In the genomic region with DNA sequence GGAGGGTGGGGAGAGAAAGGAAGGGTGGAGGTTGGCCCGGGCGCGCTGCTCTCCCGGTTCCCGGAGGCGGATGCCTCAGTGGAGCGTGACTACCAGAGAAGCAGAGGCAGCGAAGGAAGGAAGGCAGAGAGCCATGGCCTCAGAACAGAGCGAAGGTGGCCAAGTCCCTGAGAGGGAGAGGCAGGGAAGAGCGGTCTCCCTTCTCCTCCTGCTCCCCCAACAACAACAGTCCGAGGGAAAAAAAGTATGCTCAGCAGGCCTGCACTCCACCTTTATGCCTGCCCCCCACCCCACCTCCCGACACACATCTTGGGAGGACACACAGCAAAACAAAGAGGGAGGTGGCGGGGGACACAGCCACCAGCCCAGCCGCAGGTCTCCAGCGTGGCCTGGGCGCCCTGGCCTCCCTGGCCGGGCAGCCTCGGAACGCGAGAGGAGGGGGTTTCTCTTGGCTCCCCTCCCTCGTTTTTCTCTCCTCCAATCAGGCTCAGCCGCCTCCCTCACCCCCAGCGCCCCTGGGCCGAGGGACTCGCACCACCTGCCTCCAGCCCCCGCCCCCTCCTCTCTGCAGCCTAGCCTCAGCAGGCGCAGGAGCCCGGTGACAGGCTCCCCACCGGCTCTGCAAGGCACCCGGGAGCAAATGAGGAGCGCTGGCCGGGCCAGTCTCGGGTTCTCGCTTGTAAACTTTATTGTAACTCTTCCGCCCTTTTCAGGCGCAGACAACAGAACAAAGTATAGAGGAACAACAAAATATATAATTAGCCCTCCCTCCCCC, we compare ENCODE assay signal across 9 cellular contexts. TPM values are rescaled to one million over a fixed set of nuclear protein-coding genes. Genes with fewer than 3 reads are reported as not detected.
DNase-seq lines count a peak whose midpoint lies in the region; ATAC-seq, FAIRE-seq and TF ChIP-seq lines count a peak whose summit lies in the region.
"Had no signal": no experiment of that assay in that cellular context is flagged by ENCODE, and none has a peak within 500 bp of the region (broad histone marks: within the 10 kb centered on the region; RNA-seq: fewer than 3 reads in every experiment).

No MANE protein-coding gene starts in this region.

- dilution Hi-C loops in keratinocyte (cut with MboI; ENCODE audit: extremely low pct_ligation_motif_present, low sequenced_read_pairs) = no loop called here

- WGBS in right cardiac atrium = 4% methylated on average over 36 of the region's 36 CpGs

- H3K4me1 ChIP-seq in right cardiac atrium (ENCODE audit: control insufficient read depth, insufficient read depth, low read length) (no peaks in the 10 kb centered on the region), keratinocyte (ENCODE audit: control insufficient read depth, extremely low read depth, insufficient read depth, low read length) (peaks cover 8% of the 10 kb centered on the region), vagina (peaks cover 28% of the 10 kb centered on the region)

- no peak overlapping the region for H3K9ac ChIP-seq in keratinocyte (ENCODE audit: control insufficient read depth, extremely low read depth, insufficient read depth, low read length)

- H4K20me1 ChIP-seq in keratinocyte (ENCODE audit: control insufficient read depth, extremely low read depth, insufficient read depth, low read length) = no peaks in the 10 kb centered on the region

- H3K36me3 ChIP-seq in keratinocyte (ENCODE audit: control insufficient read depth in 2 of 2, extremely low read depth in 1 of 2, insufficient read depth in 2 of 2, low read length in 2 of 2) (no peaks in the 10 kb centered on the region), vagina (no peaks in the 10 kb centered on the region)

- peak overlapping the region; percentile 16 for H3K4me3 ChIP-seq in right cardiac atrium (ENCODE audit: low read length)
- peak overlapping the region in 1 of 3 experiments; percentile 51 for H3K4me3 ChIP-seq in keratinocyte (ENCODE audit: control insufficient read depth in 2 of 3, extremely low read depth in 1 of 3, insufficient read depth in 2 of 3, low read depth in 1 of 3, low read length in 3 of 3)
- H3K4me3 ChIP-seq in vagina = peak overlapping the region; percentile 42 to 60

- TF ChIP-seq CTCF in RWPE1 (conservative IDR thresholded peaks at IDR 0.05; ENCODE audit: low read depth) (no peak), keratinocyte (optimal IDR thresholded peaks at IDR 0.05 in 1 of 3, IDR thresholded peaks at IDR 0.05 in 1 of 3, conservative IDR thresholded peaks at IDR 0.05 in 1 of 3; ENCODE audit: extremely low read depth in 1 of 3, insufficient read depth in 2 of 3, low read length in 3 of 3) (no peak), vagina (IDR thresholded peaks at IDR 0.05) (no peak)

- H3K79me2 ChIP-seq in keratinocyte (ENCODE audit: control insufficient read depth, insufficient read depth, low read length) = no peaks in the 10 kb centered on the region

- no peak for ATAC-seq in right cardiac atrium
- ATAC-seq in left ventricle myocardium superior = no peak

- H3K4me2 ChIP-seq in keratinocyte (ENCODE audit: control insufficient read depth, extremely low read depth, insufficient read depth, low read depth, low read length) = peak overlapping the region; percentile 9

- peaks cover 2% of the 10 kb centered on the region for H3K9me1 ChIP-seq in keratinocyte (ENCODE audit: control insufficient read depth, extremely low read depth, insufficient read depth, low read length)

- H3K9me3 ChIP-seq in right cardiac atrium (ENCODE audit: control insufficient read depth, low read length) = no peaks in the 10 kb centered on the region
- no peaks in the 10 kb centered on the region for H3K9me3 ChIP-seq in keratinocyte (ENCODE audit: control insufficient read depth, low read depth, low read length)
- H3K9me3 ChIP-seq in vagina = no peaks in the 10 kb centered on the region

- no peaks in the 10 kb centered on the region for H3K27me3 ChIP-seq in right cardiac atrium (ENCODE audit: control insufficient read depth, insufficient read depth)
- peaks cover 90% of the 10 kb centered on the region for H3K27me3 ChIP-seq in keratinocyte (ENCODE audit: control insufficient read depth, extremely low read depth, insufficient read depth, low read length)
- H3K27me3 ChIP-seq in vagina = peaks cover 18% of the 10 kb centered on the region

- CTCF ChIA-PET in RWPE1 (lab: Yijun Ruan, JAX) = interaction anchor here (0.6 to 0.7 kb wide), 2 partner anchors 301 to 381 kb away, joined by 3 to 5 read pairs; no protein-coding TSS in a partner anchor

- intact Hi-C loops in right cardiac atrium (cut with DNase I) (loop anchor here in 2 of 4 donors (10.0 kb wide), 2 partner anchors 307 to 587 kb away; no protein-coding TSS in a partner anchor), left ventricle myocardium superior (cut with micrococcal nuclease) (no loop called here), vagina (cut with DNase I) (no loop called here)

- FAIRE-seq in keratinocyte (lab: Jason Lieb, UNC) = no peak
- FAIRE-seq: astrocyte had no signal

- POLR2A ChIA-PET in RWPE1 (lab: Yijun Ruan, JAX; ENCODE audit: low non-redundant PET) = no interaction called here

- DNase-seq in right cardiac atrium = no peak
- no peak for DNase-seq in left ventricle myocardium superior
- DNase-seq in RWPE1 (ENCODE audit: low spot score) = no peak
- no peak for DNase-seq in keratinocyte (ENCODE audit: low read depth, low spot score)
- no peak for DNase-seq in vagina (ENCODE audit: extremely low spot score in 2 of 2)
- no peak for DNase-seq in hepatic stellate cell (ENCODE audit: low spot score)
- DNase-seq in Kasumi-1 (lab: John Stamatoyannopoulos, UW) = no peak
- DNase-seq in activated CD4-positive, CD25-positive, alpha-beta regulatory T cell (lab: John Stamatoyannopoulos, UW) = no peak

- H3K27ac ChIP-seq in right cardiac atrium (ENCODE audit: low read length) (no peak overlapping the region), RWPE1 (peak overlapping the region; percentile 92), keratinocyte (ENCODE audit: control insufficient read depth, insufficient read depth, low read length) (no peak overlapping the region), vagina (peak overlapping the region; percentile 49)

- TF ChIP-seq POLR2A in vagina (IDR thresholded peaks at IDR 0.05) = no peak

- no peak overlapping the region for H2AFZ ChIP-seq in keratinocyte (ENCODE audit: control insufficient read depth, low read length)

RNA-seq across cellular contexts. Expression of a gene that starts 1.1 kb away (rescaled TPM):
- total RNA-seq in right cardiac atrium (under 1 TPM; 0.50 to 0.80 (median 0.59) TPM), left ventricle myocardium superior (0.30 TPM), vagina (3.2 TPM)
- polyA plus RNA-seq in right cardiac atrium (0.48 TPM), keratinocyte (0.68 to 1.2 TPM (median 1.0 TPM) in 3 replicates)
- polyA plus RNA-seq in keratinocyte (2011; ENCODE audit: low read depth) = 0.74 TPM
- 1.3 TPM in 2 replicates for polyA plus RNA-seq in keratinocyte (2011; cell fraction: cytosol; rRNA removed)
- polyA plus RNA-seq in keratinocyte (2011; cell fraction: nucleus; rRNA removed) = 0.47 and 0.53 TPM in 2 replicates
- 0.47 and 2.1 TPM in 2 replicates for polyA plus RNA-seq in keratinocyte (2012; ENCODE audit: low replicate concordance)
- polyA minus RNA-seq in keratinocyte = 0.32 to 0.33 TPM in 2 of 3 replicates, not detected in the other
- 2.3 TPM for polyA minus RNA-seq in keratinocyte (2011; cell fraction: cytosol; rRNA and poly(A)+ RNA removed)
- 0.53 TPM in 1 of 2 replicates, not detected in the other for polyA minus RNA-seq in keratinocyte (2011; cell fraction: nucleus; rRNA and poly(A)+ RNA removed)
- total RNA-seq: astrocyte had no signal

RNA-seq across cellular contexts. Expression of a gene that starts 3.2 kb away (rescaled TPM):
- total RNA-seq in right cardiac atrium (not detected), left ventricle myocardium superior (not detected), vagina (not detected)
- polyA plus RNA-seq in right cardiac atrium (not detected), keratinocyte (not detected in 3 replicates)
- polyA plus RNA-seq in keratinocyte (2011; ENCODE audit: low read depth) = not detected
- not detected in 2 replicates for polyA plus RNA-seq in keratinocyte (2011; cell fraction: cytosol; rRNA removed)
- polyA plus RNA-seq in keratinocyte (2011; cell fraction: nucleus; rRNA removed) = not detected in 2 replicates
- not detected in 2 replicates for polyA plus RNA-seq in keratinocyte (2012; ENCODE audit: low replicate concordance)
- polyA minus RNA-seq in keratinocyte = not detected in 3 replicates
- not detected for polyA minus RNA-seq in keratinocyte (2011; cell fraction: cytosol; rRNA and poly(A)+ RNA removed)
- polyA minus RNA-seq in keratinocyte (2011; cell fraction: nucleus; rRNA and poly(A)+ RNA removed) = not detected in 2 replicates
- total RNA-seq: astrocyte had no signal

RNA-seq across cellular contexts. Expression of a gene that starts 7.1 kb away (rescaled TPM):
- total RNA-seq in right cardiac atrium (1 to 10 TPM in 2 of 4 donors, under 1 TPM in 2; 0.74 to 1.8 (median 1.0) TPM), left ventricle myocardium superior (0.20 TPM), vagina (1.2 TPM)
- polyA plus RNA-seq in right cardiac atrium (1.1 TPM), keratinocyte (0.62 to 0.77 TPM (median 0.68 TPM) in 3 replicates)
- polyA plus RNA-seq in keratinocyte (2011; ENCODE audit: low read depth) = not detected
- 0.60 and 1.3 TPM in 2 replicates for polyA plus RNA-seq in keratinocyte (2011; cell fraction: cytosol; rRNA removed)
- 0.99 and 1.5 TPM in 2 replicates for polyA plus RNA-seq in keratinocyte (2011; cell fraction: nucleus; rRNA removed)
- 0.10 and 0.93 TPM in 2 replicates for polyA plus RNA-seq in keratinocyte (2012; ENCODE audit: low replicate concordance)
- 0.45 to 2.5 TPM (median 0.46 TPM) in 3 replicates for polyA minus RNA-seq in keratinocyte
- 1.3 TPM for polyA minus RNA-seq in keratinocyte (2011; cell fraction: cytosol; rRNA and poly(A)+ RNA removed)
- not detected in 2 replicates for polyA minus RNA-seq in keratinocyte (2011; cell fraction: nucleus; rRNA and poly(A)+ RNA removed)
- total RNA-seq: astrocyte had no signal

RNA-seq across cellular contexts. Expression of a gene that starts 14.3 kb away (rescaled TPM):
- total RNA-seq in right cardiac atrium = not detected
- 0.02 TPM for polyA plus RNA-seq in right cardiac atrium
- not detected for total RNA-seq in left ventricle myocardium superior
- polyA plus RNA-seq in keratinocyte = 0.03 TPM in 1 of 3 replicates, not detected in the others
- not detected for polyA plus RNA-seq in keratinocyte (2011; ENCODE audit: low read depth)
- polyA plus RNA-seq in keratinocyte (2011; cell fraction: cytosol; rRNA removed) = not detected in 2 replicates
- polyA plus RNA-seq in keratinocyte (2011; cell fraction: nucleus; rRNA removed) = 0.05 TPM in 1 of 2 replicates, not detected in the other
- not detected in 2 replicates for polyA plus RNA-seq in keratinocyte (2012; ENCODE audit: low replicate concordance)
- polyA minus RNA-seq in keratinocyte = not detected in 3 replicates
- polyA minus RNA-seq in keratinocyte (2011; cell fraction: cytosol; rRNA and poly(A)+ RNA removed) = not detected
- polyA minus RNA-seq in keratinocyte (2011; cell fraction: nucleus; rRNA and poly(A)+ RNA removed) = not detected in 2 replicates
- total RNA-seq in vagina = not detected

RNA-seq across cellular contexts. Expression of a gene that starts 18.3 kb away (rescaled TPM):
- total RNA-seq in right cardiac atrium (under 1 TPM in 3 of 4 donors, not detected in 1; 0.12 to 0.37 (median 0.14) TPM), left ventricle myocardium superior (not detected), vagina (0.74 TPM)
- polyA plus RNA-seq in right cardiac atrium (0.14 TPM), keratinocyte (0.04 to 0.19 TPM in 2 of 3 replicates, not detected in the other)
- not detected for polyA plus RNA-seq in keratinocyte (2011; ENCODE audit: low read depth)
- 0.04 TPM in 2 replicates for polyA plus RNA-seq in keratinocyte (2011; cell fraction: cytosol; rRNA removed)
- 0.10 and 0.16 TPM in 2 replicates for polyA plus RNA-seq in keratinocyte (2011; cell fraction: nucleus; rRNA removed)
- 0.07 TPM in 1 of 2 replicates, not detected in the other for polyA plus RNA-seq in keratinocyte (2012; ENCODE audit: low replicate concordance)
- polyA minus RNA-seq in keratinocyte = not detected in 3 replicates
- not detected for polyA minus RNA-seq in keratinocyte (2011; cell fraction: cytosol; rRNA and poly(A)+ RNA removed)
- polyA minus RNA-seq in keratinocyte (2011; cell fraction: nucleus; rRNA and poly(A)+ RNA removed) = not detected in 2 replicates
- total RNA-seq: astrocyte had no signal

Comparison
In these comparisons a context has a peak if more than half of its experiments do, and no peak if none do; other contexts are left out.
1. H3K27ac ChIP-seq: peak in RWPE1 (single experiment) and vagina (single experiment); none in right cardiac atrium (single experiment) and keratinocyte (single experiment).